ENCODE assay signal across 1 cellular context in the genomic region with DNA sequence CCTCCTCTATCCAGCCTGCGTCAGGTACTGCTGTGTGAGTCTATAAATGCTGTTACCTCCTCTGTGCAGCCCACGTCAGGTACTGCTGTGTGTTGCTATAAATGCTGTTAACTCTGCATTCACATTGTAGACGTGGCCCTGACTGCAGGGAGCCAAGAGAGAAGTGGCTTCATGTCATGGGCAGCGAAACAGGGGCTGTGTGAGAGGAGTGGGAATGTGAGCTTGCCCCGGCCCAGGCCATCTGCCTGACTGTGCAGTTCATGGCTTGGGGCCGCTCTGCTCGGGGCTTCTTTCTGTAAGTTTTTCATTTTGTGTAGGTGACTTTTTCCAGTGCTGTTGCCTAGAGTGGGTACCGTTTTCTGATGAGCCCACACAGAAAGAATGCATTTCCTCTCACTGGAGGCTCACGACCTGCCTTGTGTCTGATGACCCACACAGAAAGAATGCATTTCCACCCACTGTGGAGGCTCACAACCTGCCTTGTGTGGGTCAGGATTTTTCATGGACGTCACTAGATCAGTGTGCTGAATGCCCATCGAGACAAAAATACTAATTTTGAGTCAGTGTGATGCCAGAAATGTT.
TF ChIP-seq lines count a peak whose summit lies in the region.

No MANE protein-coding gene starts in this region.

TF ChIP-seq in HCT116, 20 proteins besides CTCF, POLR2A, EP300 and RAD21 (continued from another document):
- TF ChIP-seq, protein P1, sequence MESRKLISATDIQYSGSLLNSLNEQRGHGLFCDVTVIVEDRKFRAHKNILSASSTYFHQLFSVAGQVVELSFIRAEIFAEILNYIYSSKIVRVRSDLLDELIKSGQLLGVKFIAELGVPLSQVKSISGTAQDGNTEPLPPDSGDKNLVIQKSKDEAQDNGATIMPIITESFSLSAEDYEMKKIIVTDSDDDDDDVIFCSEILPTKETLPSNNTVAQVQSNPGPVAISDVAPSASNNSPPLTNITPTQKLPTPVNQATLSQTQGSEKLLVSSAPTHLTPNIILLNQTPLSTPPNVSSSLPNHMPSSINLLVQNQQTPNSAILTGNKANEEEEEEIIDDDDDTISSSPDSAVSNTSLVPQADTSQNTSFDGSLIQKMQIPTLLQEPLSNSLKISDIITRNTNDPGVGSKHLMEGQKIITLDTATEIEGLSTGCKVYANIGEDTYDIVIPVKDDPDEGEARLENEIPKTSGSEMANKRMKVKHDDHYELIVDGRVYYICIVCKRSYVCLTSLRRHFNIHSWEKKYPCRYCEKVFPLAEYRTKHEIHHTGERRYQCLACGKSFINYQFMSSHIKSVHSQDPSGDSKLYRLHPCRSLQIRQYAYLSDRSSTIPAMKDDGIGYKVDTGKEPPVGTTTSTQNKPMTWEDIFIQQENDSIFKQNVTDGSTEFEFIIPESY (IDR thresholded peaks at IDR 0.05; ENCODE audit: extremely low read depth, insufficient replicate concordance, low read length) = no peak
- TF ChIP-seq, protein P2, sequence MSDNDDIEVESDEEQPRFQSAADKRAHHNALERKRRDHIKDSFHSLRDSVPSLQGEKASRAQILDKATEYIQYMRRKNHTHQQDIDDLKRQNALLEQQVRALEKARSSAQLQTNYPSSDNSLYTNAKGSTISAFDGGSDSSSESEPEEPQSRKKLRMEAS (IDR thresholded peaks at IDR 0.05) = no peak
- TF ChIP-seq ZFX (IDR thresholded peaks at IDR 0.05) (no peak), CBX3 (IDR thresholded peaks at IDR 0.05; ENCODE audit: low read depth) (no peak), YY1 (IDR thresholded peaks at IDR 0.05; ENCODE audit: extremely low read depth, insufficient replicate concordance, low read depth, low read length) (no peak), ZNF274 (IDR thresholded peaks at IDR 0.05; ENCODE audit: low read depth, low read length) (no peak), TCF7L2 (IDR thresholded peaks at IDR 0.05; ENCODE audit: borderline replicate concordance, extremely low read depth, insufficient read depth, insufficient read length) (no peak), SRF (IDR thresholded peaks at IDR 0.05; ENCODE audit: low read depth) (no peak), EGR1 (IDR thresholded peaks at IDR 0.05; ENCODE audit: low read depth) (no peak), ELF1 (IDR thresholded peaks at IDR 0.05; ENCODE audit: borderline replicate concordance, low read depth) (no peak)
- TF ChIP-seq, protein P3, sequence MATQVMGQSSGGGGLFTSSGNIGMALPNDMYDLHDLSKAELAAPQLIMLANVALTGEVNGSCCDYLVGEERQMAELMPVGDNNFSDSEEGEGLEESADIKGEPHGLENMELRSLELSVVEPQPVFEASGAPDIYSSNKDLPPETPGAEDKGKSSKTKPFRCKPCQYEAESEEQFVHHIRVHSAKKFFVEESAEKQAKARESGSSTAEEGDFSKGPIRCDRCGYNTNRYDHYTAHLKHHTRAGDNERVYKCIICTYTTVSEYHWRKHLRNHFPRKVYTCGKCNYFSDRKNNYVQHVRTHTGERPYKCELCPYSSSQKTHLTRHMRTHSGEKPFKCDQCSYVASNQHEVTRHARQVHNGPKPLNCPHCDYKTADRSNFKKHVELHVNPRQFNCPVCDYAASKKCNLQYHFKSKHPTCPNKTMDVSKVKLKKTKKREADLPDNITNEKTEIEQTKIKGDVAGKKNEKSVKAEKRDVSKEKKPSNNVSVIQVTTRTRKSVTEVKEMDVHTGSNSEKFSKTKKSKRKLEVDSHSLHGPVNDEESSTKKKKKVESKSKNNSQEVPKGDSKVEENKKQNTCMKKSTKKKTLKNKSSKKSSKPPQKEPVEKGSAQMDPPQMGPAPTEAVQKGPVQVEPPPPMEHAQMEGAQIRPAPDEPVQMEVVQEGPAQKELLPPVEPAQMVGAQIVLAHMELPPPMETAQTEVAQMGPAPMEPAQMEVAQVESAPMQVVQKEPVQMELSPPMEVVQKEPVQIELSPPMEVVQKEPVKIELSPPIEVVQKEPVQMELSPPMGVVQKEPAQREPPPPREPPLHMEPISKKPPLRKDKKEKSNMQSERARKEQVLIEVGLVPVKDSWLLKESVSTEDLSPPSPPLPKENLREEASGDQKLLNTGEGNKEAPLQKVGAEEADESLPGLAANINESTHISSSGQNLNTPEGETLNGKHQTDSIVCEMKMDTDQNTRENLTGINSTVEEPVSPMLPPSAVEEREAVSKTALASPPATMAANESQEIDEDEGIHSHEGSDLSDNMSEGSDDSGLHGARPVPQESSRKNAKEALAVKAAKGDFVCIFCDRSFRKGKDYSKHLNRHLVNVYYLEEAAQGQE (IDR thresholded peaks at IDR 0.05; ENCODE audit: low read depth) = no peak
